ENCODE assay signal across 8 cellular contexts in genomic region chr6:131134950-131135243, GRCh38. TPM values are rescaled to one million over a fixed set of nuclear protein-coding genes. Genes with fewer than 3 reads are reported as not detected.
DNase-seq lines count a peak whose midpoint lies in the region; ATAC-seq and TF ChIP-seq lines count a peak whose summit lies in the region.

No MANE protein-coding gene starts in this region.

- 1% methylated on average over 4 of the region's 4 CpGs for WGBS in ovary, 3 donors

- H3K27me3 Mint-ChIP-seq in CD8-positive, alpha-beta memory T cell, result peaks cover 4 to 7% of the 10 kb centered on the region in 2 donors

- DNase-seq in CD8-positive, alpha-beta memory T cell, result no peak
- no peak for DNase-seq in Peyer's patch
- no peak for DNase-seq in epithelial cell of prostate (ENCODE audit: low read depth, low spot score)
- DNase-seq in ovary, result no peak
- DNase-seq in omental fat pad (ENCODE audit: low spot score), result no peak
- DNase-seq in NCI-H146 treated with DMSO at 0.1 percent for 48 hours (lab: John Stamatoyannopoulos, UW; ENCODE audit: unreplicated experiment), result no peak

- CTCF ChIA-PET in CD8-positive, alpha-beta memory T cell (lab: Charles Lee), result interaction anchor here (1.0 kb wide), 1 partner anchor 399 kb away, joined by 3 read pairs; no protein-coding TSS in a partner anchor

- peak overlapping the region; percentile 73 to 97 (median 89) for H3K27ac Mint-ChIP-seq in CD8-positive, alpha-beta memory T cell

- no peak for TF ChIP-seq EP300 in ovary (IDR thresholded peaks at IDR 0.05)

- TF ChIP-seq POLR2A in Peyer's patch (IDR thresholded peaks at IDR 0.05) (no peak), ovary (IDR thresholded peaks at IDR 0.05) (no peak)

- POLR2A ChIA-PET in CD8-positive, alpha-beta memory T cell (lab: Charles Lee), result no interaction called here

- H3K4me1 Mint-ChIP-seq in CD8-positive, alpha-beta memory T cell, result peaks cover 17 to 40% (median 18%) of the 10 kb centered on the region in 3 donors

- ATAC-seq in GM18870 (IDR thresholded peaks at IDR 0.05; ENCODE audit: unreplicated experiment), result no peak
- ATAC-seq in omental fat pad (ENCODE audit: low FRiP score), result no peak
- ATAC-seq in HG02973 (IDR thresholded peaks at IDR 0.05; ENCODE audit: unreplicated experiment), result no peak

- H3K9me3 Mint-ChIP-seq in CD8-positive, alpha-beta memory T cell, result no peaks in the 10 kb centered on the region

- H3K36me3 Mint-ChIP-seq in CD8-positive, alpha-beta memory T cell, result peaks cover 0 to 7% (median 0%) of the 10 kb centered on the region in 3 donors

- H3K9me3 ChIP-seq in CD8-positive, alpha-beta memory T cell (ENCODE audit: low read length), result no peaks in the 10 kb centered on the region
- no peaks in the 10 kb centered on the region for H3K9me3 ChIP-seq in Peyer's patch
- no peaks in the 10 kb centered on the region for H3K9me3 ChIP-seq in ovary

- peak overlapping the region; percentile 22 for H3K27ac ChIP-seq in CD8-positive, alpha-beta memory T cell (ENCODE audit: low read depth, low read length)
- peak overlapping the region; percentile 78 to 91 (median 86) for H3K27ac ChIP-seq in Peyer's patch
- H3K27ac ChIP-seq in epithelial cell of prostate, result peak overlapping the region; percentile 60
- H3K27ac ChIP-seq in ovary, result peak overlapping the region; percentile 95 to 96

- intact Hi-C loops in ovary (cut with DNase I), result no loop called here

- TF ChIP-seq CTCF in Peyer's patch (IDR thresholded peaks at IDR 0.05), result no peak
- TF ChIP-seq CTCF in ovary (IDR thresholded peaks at IDR 0.05), result no peak
- TF ChIP-seq CTCF in omental fat pad (IDR thresholded peaks at IDR 0.05), result no peak

- peak overlapping the region; percentile 48 for H3K4me3 ChIP-seq in CD8-positive, alpha-beta memory T cell (ENCODE audit: low read length)
- H3K4me3 ChIP-seq in Peyer's patch, result peak overlapping the region; percentile 70 to 92 (median 78)
- H3K4me3 ChIP-seq in ovary, result peak overlapping the region; percentile 77

- H3K4me1 ChIP-seq in CD8-positive, alpha-beta memory T cell (ENCODE audit: insufficient read depth, low read length), result peaks cover 12% of the 10 kb centered on the region
- H3K4me1 ChIP-seq in Peyer's patch (peaks cover 0 to 7% (median 0%) of the 10 kb centered on the region in 4 donors), ovary (ENCODE audit: insufficient read depth) (peaks cover 3% of the 10 kb centered on the region)

- H3K36me3 ChIP-seq in CD8-positive, alpha-beta memory T cell (ENCODE audit: insufficient read depth, low read length), result no peaks in the 10 kb centered on the region
- H3K36me3 ChIP-seq in Peyer's patch (no peaks in the 10 kb centered on the region), ovary (no peaks in the 10 kb centered on the region)

- H3K27me3 ChIP-seq in CD8-positive, alpha-beta memory T cell (ENCODE audit: insufficient read depth, low read length, poor library complexity, severe bottlenecking), result no peaks in the 10 kb centered on the region
- H3K27me3 ChIP-seq in Peyer's patch (no peaks in the 10 kb centered on the region), ovary (no peaks in the 10 kb centered on the region)

- peak overlapping the region; percentile 86 to 95 (median 91) for H3K4me3 Mint-ChIP-seq in CD8-positive, alpha-beta memory T cell

RNA-seq across cellular contexts. Expression of gene AKAP7, which starts 0.4 kb away (rescaled TPM):
- total RNA-seq in CD8-positive, alpha-beta memory T cell, result 1 to 10 TPM; 4.3 to 4.8 TPM
- 17.3 TPM for polyA plus RNA-seq in CD8-positive, alpha-beta memory T cell
- total RNA-seq in Peyer's patch (10 to 100 TPM in 2 of 4 donors, 1 to 10 TPM in 2; 8.3 to 24.7 (median 13.3) TPM), ovary (10 to 100 TPM; 17.1 to 38.5 (median 32.4) TPM), omental fat pad (10 to 100 TPM in 2 of 4 donors, 1 to 10 TPM in 2; 8.1 to 16.6 (median 10.7) TPM)
- polyA plus RNA-seq in ovary, result 10 to 100 TPM in 1 of 2 donors, 1 to 10 TPM in 1; 8.4 to 12.0 TPM

Comparison
In these comparisons a context has a peak if more than half of its experiments do, and no peak if none do; other contexts are left out.
1. H3K27ac ChIP-seq: peak in every context shown above with its lines; median percentile 96 in ovary; 86 in Peyer's patch; 60 in epithelial cell of prostate; 22 in CD8-positive, alpha-beta memory T cell.